Comparison of ENCODE assay signal across 28 cellular contexts in genomic region chr3:71253169-71253568, GRCh38.
DNase-seq lines count a peak whose midpoint lies in the region; ATAC-seq, FAIRE-seq and TF ChIP-seq lines count a peak whose summit lies in the region.
"Had no signal": no experiment of that assay in that cellular context is flagged by ENCODE, and none has a peak within 500 bp of the region (broad histone marks: within the 10 kb centered on the region; RNA-seq: fewer than 3 reads in every experiment).

No MANE protein-coding gene starts in this region.

- no peaks in the 10 kb centered on the region for H3K27me3 ChIP-seq in HepG2 (ENCODE audit: control insufficient read depth in 1 of 2, insufficient read depth in 2 of 2, low read length in 2 of 2)
- H3K27me3 ChIP-seq in right lobe of liver, result no peaks in the 10 kb centered on the region
- H3K27me3 ChIP-seq in upper lobe of right lung, result no peaks in the 10 kb centered on the region
- H3K27me3 ChIP-seq in heart right ventricle, result no peaks in the 10 kb centered on the region
- H3K27me3 ChIP-seq: BE2C, MG63, ovary had no signal

- H3K27me3 Mint-ChIP-seq in activated naive CD8-positive, alpha-beta T cell, result no peaks in the 10 kb centered on the region
- no peaks in the 10 kb centered on the region for H3K27me3 Mint-ChIP-seq in mesothelial cell of epicardium (ENCODE audit: low read depth)

- POLR2A ChIA-PET in HepG2 (lab: Yijun Ruan, JAX), result interaction anchor here (0.8 kb wide), 1 partner anchor 193 kb away, joined by 3 read pairs; no protein-coding TSS in a partner anchor
- POLR2A ChIA-PET in OCI-LY7 (lab: Charles Lee), result interaction anchor here (0.6 to 0.8 kb wide), 3 partner anchors 10 to 12 kb away, joined by 3 read pairs; no protein-coding TSS in a partner anchor

- H3K36me3 Mint-ChIP-seq in activated naive CD8-positive, alpha-beta T cell, result peaks cover 22% of the 10 kb centered on the region
- H3K36me3 Mint-ChIP-seq in mesothelial cell of epicardium, result peaks cover 2% of the 10 kb centered on the region

- H3K4me2 ChIP-seq in HepG2 (ENCODE audit: low read depth, low read length) (no peak overlapping the region), OCI-LY7 (ENCODE audit: low read length) (no peak overlapping the region)

- 98% methylated on average over 2 of the region's 2 CpGs for WGBS in HepG2 (ENCODE audit: low lambda C conversion rate)
- 93% methylated on average over 2 of the region's 2 CpGs for WGBS in right lobe of liver (ENCODE audit: insufficient coverage, low coverage, low lambda C conversion rate, missing lambda C conversion rate)
- WGBS in heart right ventricle, 2 donors, result 73 to 84% methylated on average over 2 of the region's 2 CpGs

- H3K79me2 ChIP-seq in HepG2 (ENCODE audit: insufficient read depth, low read length) (peaks cover 13% of the 10 kb centered on the region), OCI-LY7 (ENCODE audit: insufficient read depth, low read depth, low read length) (no peaks in the 10 kb centered on the region)

- FAIRE-seq in HepG2 (lab: Jason Lieb, UNC), result no peak

- no peak overlapping the region for H2AFZ ChIP-seq in HepG2 (ENCODE audit: low read length)
- H2AFZ ChIP-seq in OCI-LY7 (ENCODE audit: low read length), result no peak overlapping the region

- CTCF ChIA-PET in HepG2 (lab: Yijun Ruan, JAX; ENCODE audit: low intra/inter-chr PET ratio, low total read pairs), result no interaction called here
- CTCF ChIA-PET in OCI-LY7 (lab: Charles Lee; ENCODE audit: unreplicated experiment), result no interaction called here

- DNase-seq in HepG2 (ENCODE audit: low spot score), result no peak
- no peak for DNase-seq in right lobe of liver
- no peak for DNase-seq in mesothelial cell of epicardium (ENCODE audit: low spot score in 2 of 2, unreplicated experiment in 2 of 2)
- DNase-seq in upper lobe of right lung, result no peak
- no peak for DNase-seq in OCI-LY7 (ENCODE audit: low spot score)
- DNase-seq in heart right ventricle, result no peak
- DNase-seq: activated CD4-positive, alpha-beta T cell treated with anti-CD3 and anti-CD28 coated beads, Interleukin-2, amount 50 U/mL, for 4 hours; activated CD4-positive, CD25-positive, alpha-beta regulatory T cell; activated naive CD4-positive, alpha-beta T cell; amniotic stem cell; BE2C; foreskin melanocyte; KG1; mammary epithelial cell; MG63; NCI-H1105; NCI-H187; NCI-H2171; NCI-H510A treated with DMSO at 0.1 percent for 48 hours; ovary; PC-3; small intestine; stimulated activated naive CD4-positive, alpha-beta T cell; T-helper 1 cell had no signal

- ATAC-seq in HepG2, result no peak
- no peak for ATAC-seq in right lobe of liver
- ATAC-seq in upper lobe of right lung, result no peak
- ATAC-seq in HG02981 (IDR thresholded peaks at IDR 0.05; ENCODE audit: unreplicated experiment), result no peak
- ATAC-seq in heart right ventricle, result no peak
- ATAC-seq: PC-3 had no signal

- no peak overlapping the region for H3K4me3 Mint-ChIP-seq in activated naive CD8-positive, alpha-beta T cell
- no peak overlapping the region for H3K4me3 Mint-ChIP-seq in mesothelial cell of epicardium

- peak overlapping the region; percentile 71 for H3K27ac Mint-ChIP-seq in activated naive CD8-positive, alpha-beta T cell
- H3K27ac Mint-ChIP-seq in mesothelial cell of epicardium, result peak overlapping the region; percentile 28

- peaks cover 87% of the 10 kb centered on the region for H3K4me1 ChIP-seq in HepG2 (ENCODE audit: insufficient read depth, low read length)
- peaks cover 0 to 12% (median 0%) of the 10 kb centered on the region in 4 donors for H3K4me1 ChIP-seq in right lobe of liver
- peaks cover 14% of the 10 kb centered on the region for H3K4me1 ChIP-seq in upper lobe of right lung
- H3K4me1 ChIP-seq in OCI-LY7 (ENCODE audit: insufficient read depth, low read length, poor library complexity, severe bottlenecking), result no peaks in the 10 kb centered on the region
- peaks cover 6 to 43% (median 20%) of the 10 kb centered on the region in 9 donors for H3K4me1 ChIP-seq in heart right ventricle

- H3K27ac ChIP-seq in HepG2 (ENCODE audit: extremely low read length, insufficient read depth, low read length) (peak overlapping the region; percentile 72), right lobe of liver (no peak overlapping the region), upper lobe of right lung (peak overlapping the region; percentile 15), OCI-LY7 (ENCODE audit: low read depth, low read length, poor library complexity, severe bottlenecking) (no peak overlapping the region), heart right ventricle (peak overlapping the region in 3 of 10 donors; percentile 12 to 69 (median 50))
- H3K27ac ChIP-seq: ovary, SK-N-MC, thoracic aorta had no signal

- H3K4me3 ChIP-seq in HepG2 (replicated peaks in 1 of 3; ENCODE audit: insufficient read depth in 1 of 3, low read depth in 2 of 3, low read length in 3 of 3) (no peak overlapping the region), right lobe of liver (no peak overlapping the region), upper lobe of right lung (no peak overlapping the region), OCI-LY7 (ENCODE audit: low read depth, low read length, poor library complexity, severe bottlenecking) (no peak overlapping the region), heart right ventricle (no peak overlapping the region)
- H3K4me3 ChIP-seq: MG63, ovary, SK-N-MC, thoracic aorta had no signal

- intact Hi-C loops in HepG2 (cut with micrococcal nuclease; ENCODE audit: unreplicated experiment) (no loop called here), right lobe of liver (cut with DNase I) (no loop called here), upper lobe of right lung (cut with DNase I) (no loop called here), OCI-LY7 (cut with micrococcal nuclease; ENCODE audit: unreplicated experiment) (no loop called here), heart right ventricle (cut with DNase I) (no loop called here)

- TF ChIP-seq RAD21 in HepG2 (CRISPR knock-in tag; IDR thresholded peaks at IDR 0.05), result no peak

- TF ChIP-seq POLR2A in HepG2 (IDR thresholded peaks at IDR 0.05; ENCODE audit: insufficient read depth in 1 of 2, low read depth in 2 of 2, low read length in 2 of 2) (no peak), right lobe of liver (IDR thresholded peaks at IDR 0.05) (no peak)

- no peak overlapping the region for H3K9ac ChIP-seq in HepG2 (ENCODE audit: insufficient read depth, low read depth, low read length)

- no peaks in the 10 kb centered on the region for H3K9me2 ChIP-seq in OCI-LY7 (ENCODE audit: insufficient read depth, low read length)

- H4K20me1 ChIP-seq in HepG2 (ENCODE audit: insufficient read depth, low read length) (no peaks in the 10 kb centered on the region), OCI-LY7 (ENCODE audit: insufficient read depth, low read length) (no peaks in the 10 kb centered on the region)

- BruUV-seq in HepG2 (replicated peaks; lab: Mats Ljungman, UMichigan) (no TSS peak), OCI-LY7 (replicated peaks; lab: Mats Ljungman, UMichigan) (no TSS peak)

- no peaks in the 10 kb centered on the region for H3K9me3 Mint-ChIP-seq in activated naive CD8-positive, alpha-beta T cell (ENCODE audit: low read depth)
- H3K9me3 Mint-ChIP-seq in mesothelial cell of epicardium, result peaks cover 8% of the 10 kb centered on the region

- TF ChIP-seq CTCF in HepG2 (CRISPR knock-in tag; IDR thresholded peaks at IDR 0.05) (no peak), right lobe of liver (IDR thresholded peaks at IDR 0.05) (no peak), mesothelial cell of epicardium (IDR thresholded peaks at IDR 0.05; ENCODE audit: unreplicated experiment) (no peak), upper lobe of right lung (IDR thresholded peaks at IDR 0.05) (no peak), OCI-LY7 (conservative IDR thresholded peaks at IDR 0.05; ENCODE audit: low read length) (no peak), heart right ventricle (IDR thresholded peaks at IDR 0.05) (no peak)

- in situ Hi-C loops in HepG2 (cut with HindIII; ENCODE audit: extremely low pct_ligation_motif_present, low pct_unique_long_range_greater_than_20kb), result no loop called here

- H3K4me1 Mint-ChIP-seq in activated naive CD8-positive, alpha-beta T cell (ENCODE audit: low read depth), result peaks cover 84% of the 10 kb centered on the region
- H3K4me1 Mint-ChIP-seq in mesothelial cell of epicardium, result peaks cover 32% of the 10 kb centered on the region

- no peaks in the 10 kb centered on the region for H3K36me3 ChIP-seq in HepG2 (replicated peaks in 1 of 2; ENCODE audit: control insufficient read depth in 1 of 2, insufficient read depth in 2 of 2, low read length in 2 of 2)
- no peaks in the 10 kb centered on the region for H3K36me3 ChIP-seq in right lobe of liver
- no peaks in the 10 kb centered on the region for H3K36me3 ChIP-seq in upper lobe of right lung
- H3K36me3 ChIP-seq in OCI-LY7 (ENCODE audit: insufficient read depth, low read length), result no peaks in the 10 kb centered on the region
- H3K36me3 ChIP-seq in heart right ventricle, result no peaks in the 10 kb centered on the region
- H3K36me3 ChIP-seq: BE2C, MG63, ovary, thoracic aorta had no signal

- TF ChIP-seq EP300 in HepG2 (IDR thresholded peaks at IDR 0.05; ENCODE audit: low read depth in 2 of 2, low read length in 2 of 2) (no peak), HepG2 (CRISPR knock-in tag; IDR thresholded peaks at IDR 0.05; ENCODE audit: borderline replicate concordance) (no peak)

- H3K9me3 ChIP-seq in HepG2 (ENCODE audit: low read length) (no peaks in the 10 kb centered on the region), right lobe of liver (no peaks in the 10 kb centered on the region), upper lobe of right lung (no peaks in the 10 kb centered on the region), OCI-LY7 (ENCODE audit: low read length) (no peaks in the 10 kb centered on the region), heart right ventricle (no peaks in the 10 kb centered on the region)
- H3K9me3 ChIP-seq: BE2C, MG63, ovary, thoracic aorta had no signal

TF ChIP-seq in HepG2, 621 proteins besides CTCF, POLR2A, EP300 and RAD21:
- TF ChIP-seq ZNF768 (CRISPR knock-in tag; IDR thresholded peaks at IDR 0.05), result peak; percentile 70; the same call in 1 of the 2 replicates
- no peak for TF ChIP-seq RFX3 (CRISPR knock-in tag; IDR thresholded peaks at IDR 0.05)

Comparison
In these comparisons a context has a peak if more than half of its experiments do, and no peak if none do; other contexts are left out.
1. H3K27ac ChIP-seq: peak in HepG2 (single experiment) and upper lobe of right lung (single experiment); none in right lobe of liver (0 of 3) and OCI-LY7 (single experiment).